28 cellular contexts compared by ENCODE assay signal in genomic region chr1:114157275-114157660, GRCh38. TPM values are rescaled to one million over a fixed set of nuclear protein-coding genes. Genes with fewer than 3 reads are reported as not detected.
"Had no signal": no experiment of that assay in that cellular context is flagged by ENCODE, and none has a peak within 500 bp of the region (broad histone marks: within the 10 kb centered on the region; RNA-seq: fewer than 3 reads in every experiment).

No MANE protein-coding gene starts in this region.

- H3K9me3 ChIP-seq: stomach, suprapubic skin, testis, thoracic aorta, thyroid gland, tibial artery, tibial nerve, transverse colon, upper lobe of left lung, upper lobe of right lung, uterus, vagina had no signal

- DNase-seq: stimulated activated CD4-positive, alpha-beta T cell treated with anti-CD3 and anti-CD28 coated beads, Interleukin-2, amount 100 ng/mL, for 48 hours; stimulated activated CD4-positive, alpha-beta T cell treated with anti-CD3 and anti-CD28 coated beads, Interleukin-4, amount 100 ng/mL, for 1 hour; stimulated activated CD4-positive, alpha-beta T cell treated with anti-CD3 and anti-CD28 coated beads, Interleukin-4, amount 100 ng/mL, for 24 hours; stimulated activated CD4-positive, alpha-beta T cell treated with anti-CD3 and anti-CD28 coated beads, Interleukin-4, amount 100 ng/mL, for 4 hours; stimulated activated CD8-positive, alpha-beta memory T cell treated with anti-CD3 and anti-CD28 coated beads, Interleukin-4, amount 100 ng/mL, for 48 hours; stimulated activated naive B cell treated with anti-CD40 and anti-IgM and Interleukin-4, amounts not matched to agents 10 μg/mL and 1 μg/mL and 100 μg/mL, for 72 hours; stimulated activated naive CD4-positive, alpha-beta T cell; stimulated activated naive CD4-positive, alpha-beta T cell treated with Interleukin-2 at 50 U/mL for 16 hours; stimulated activated naive CD8-positive, alpha-beta T cell treated with anti-CD3 and anti-CD28 coated beads, Interleukin-15, amount 100 ng/mL, for 72 hours; stimulated activated naive CD8-positive, alpha-beta T cell treated with anti-CD3 and anti-CD28 coated beads, Interleukin-15, Interleukin-2, amounts not matched to agents 100 U/mL and 50 U/mL, for 24 hours; stomach; substantia nigra; testis; thyroid gland; tibial artery; transverse colon; trophoblast cell; upper lobe of left lung; upper lobe of right lung; uterus had no signal

- H3K9me3 Mint-ChIP-seq: stimulated activated effector memory CD8-positive, alpha-beta T cell treated with anti-CD3 and anti-CD28 coated beads, Interleukin-12 subunit alpha, Interleukin-12 subunit beta, amount 100 ng/mL, for 72 hours; stimulated activated memory B cell treated with anti-CD40 and anti-IgM and Interleukin-4, amounts not matched to agents 10 μg/mL and 1 μg/mL and 100 μg/mL, for 72 hours; stimulated activated naive B cell treated with anti-CD40 and anti-IgM and Interleukin-4, amounts not matched to agents 10 μg/mL and 1 μg/mL and 100 μg/mL, for 72 hours; stimulated activated naive CD8-positive, alpha-beta T cell treated with anti-CD3 and anti-CD28 coated beads, Interleukin-15, Interleukin-2, amounts not matched to agents 100 ng/mL and 50 ng/mL, for 24 hours; type B pancreatic cell had no signal

- H3K36me3 Mint-ChIP-seq: stimulated activated effector memory CD8-positive, alpha-beta T cell treated with anti-CD3 and anti-CD28 coated beads, Interleukin-12 subunit alpha, Interleukin-12 subunit beta, amount 100 ng/mL, for 72 hours; stimulated activated memory B cell treated with anti-CD40 and anti-IgM and Interleukin-4, amounts not matched to agents 10 μg/mL and 1 μg/mL and 100 μg/mL, for 72 hours; stimulated activated naive B cell treated with anti-CD40 and anti-IgM and Interleukin-4, amounts not matched to agents 10 μg/mL and 1 μg/mL and 100 μg/mL, for 72 hours; type B pancreatic cell had no signal

- H3K36me3 ChIP-seq: stomach, suprapubic skin, thoracic aorta, thyroid gland, tibial artery, tibial nerve, transverse colon, upper lobe of left lung, upper lobe of right lung, uterus, vagina had no signal

- H3K27ac Mint-ChIP-seq: stimulated activated effector memory CD8-positive, alpha-beta T cell treated with anti-CD3 and anti-CD28 coated beads, Interleukin-12 subunit alpha, Interleukin-12 subunit beta, amount 100 ng/mL, for 72 hours; stimulated activated memory B cell treated with anti-CD40 and anti-IgM and Interleukin-4, amounts not matched to agents 10 μg/mL and 1 μg/mL and 100 μg/mL, for 72 hours; stimulated activated naive B cell treated with anti-CD40 and anti-IgM and Interleukin-4, amounts not matched to agents 10 μg/mL and 1 μg/mL and 100 μg/mL, for 72 hours; stimulated activated naive CD8-positive, alpha-beta T cell treated with anti-CD3 and anti-CD28 coated beads, Interleukin-15, amount 100 ng/mL, for 72 hours; stimulated activated naive CD8-positive, alpha-beta T cell treated with anti-CD3 and anti-CD28 coated beads, Interleukin-15, Interleukin-2, amounts not matched to agents 100 ng/mL and 50 ng/mL, for 24 hours; type B pancreatic cell had no signal

- H3K4me3 Mint-ChIP-seq: stimulated activated effector memory CD8-positive, alpha-beta T cell treated with anti-CD3 and anti-CD28 coated beads, Interleukin-12 subunit alpha, Interleukin-12 subunit beta, amount 100 ng/mL, for 72 hours; stimulated activated memory B cell treated with anti-CD40 and anti-IgM and Interleukin-4, amounts not matched to agents 10 μg/mL and 1 μg/mL and 100 μg/mL, for 72 hours; stimulated activated naive B cell treated with anti-CD40 and anti-IgM and Interleukin-4, amounts not matched to agents 10 μg/mL and 1 μg/mL and 100 μg/mL, for 72 hours; stimulated activated naive CD8-positive, alpha-beta T cell treated with anti-CD3 and anti-CD28 coated beads, Interleukin-15, amount 100 ng/mL, for 72 hours; stimulated activated naive CD8-positive, alpha-beta T cell treated with anti-CD3 and anti-CD28 coated beads, Interleukin-15, Interleukin-2, amounts not matched to agents 100 ng/mL and 50 ng/mL, for 24 hours; type B pancreatic cell had no signal

- H3K27me3 ChIP-seq: testis had no signal

- ATAC-seq: stimulated activated effector memory CD8-positive, alpha-beta T cell treated with anti-CD3 and anti-CD28 coated beads, Interleukin-12 subunit alpha, Interleukin-12 subunit beta, amount 100 ng/mL, for 72 hours; stimulated activated memory B cell treated with anti-CD40 and anti-IgM and Interleukin-4, amounts not matched to agents 10 μg/mL and 1 μg/mL and 100 μg/mL, for 72 hours; stimulated activated naive B cell treated with anti-CD40 and anti-IgM and Interleukin-4, amounts not matched to agents 10 μg/mL and 1 μg/mL and 100 μg/mL, for 72 hours; stimulated activated naive CD8-positive, alpha-beta T cell treated with anti-CD3 and anti-CD28 coated beads, Interleukin-15, amount 100 ng/mL, for 72 hours; stimulated activated naive CD8-positive, alpha-beta T cell treated with anti-CD3 and anti-CD28 coated beads, Interleukin-15, Interleukin-2, amounts not matched to agents 100 U/mL and 50 U/mL, for 24 hours; upper lobe of right lung had no signal

- H3K4me3 ChIP-seq: stomach, suprapubic skin, testis, thoracic aorta, thyroid gland, tibial artery, tibial nerve, transverse colon, upper lobe of left lung, upper lobe of right lung, uterus, vagina had no signal

- H3K27ac ChIP-seq: stomach, suprapubic skin, testis, thoracic aorta, thyroid gland, tibial artery, tibial nerve, transverse colon, upper lobe of left lung, upper lobe of right lung, uterus, vagina had no signal

RNA-seq across cellular contexts. Expression of gene SYT6, which starts 3.6 kb away (rescaled TPM):
- total RNA-seq: upper lobe of right lung, vagina had no signal
